1 cellular context compared by ENCODE assay signal in the genomic region with DNA sequence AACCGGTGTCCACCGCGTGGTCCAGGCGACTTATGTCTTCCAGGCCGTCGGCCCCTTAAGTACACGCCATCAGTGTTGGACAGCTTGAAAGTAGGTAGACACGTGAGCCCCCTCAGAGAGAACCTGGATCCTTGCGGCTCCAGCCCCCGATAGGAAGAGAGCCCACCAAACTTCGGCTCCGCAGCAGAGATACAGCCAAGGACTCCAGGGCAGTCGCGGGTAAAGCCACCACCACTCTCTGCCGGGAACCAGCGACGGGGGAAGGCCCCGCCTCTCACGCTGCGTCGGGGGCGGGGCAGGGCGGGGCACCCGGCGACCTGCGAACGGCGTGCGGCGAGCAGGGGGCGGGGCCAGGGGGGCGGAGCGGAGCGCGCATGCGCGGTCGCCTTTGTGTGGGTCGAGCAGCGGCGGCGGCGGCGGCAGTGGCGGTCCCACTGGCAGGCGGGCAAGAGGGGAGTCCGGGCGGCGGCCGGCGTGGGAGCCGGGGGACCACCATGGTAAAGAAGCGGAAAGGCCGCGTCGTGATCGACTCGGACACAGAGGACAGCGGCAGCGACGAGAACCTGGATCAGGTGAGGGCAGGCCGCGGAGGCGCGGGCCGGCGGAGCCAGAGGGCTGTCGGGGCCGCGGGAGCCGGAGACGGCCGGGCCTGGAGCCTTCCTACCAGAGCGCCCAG.
A peak's percentile ranks its signal among the peaks of the same experiment; 100 is the strongest.
TF ChIP-seq lines count a peak whose summit lies in the region.

RTF1 (plus strand) TSS at position 354 of the 676 bp plus-strand sequence; CDS start at position 375, 21 bp downstream.

TF ChIP-seq in HepG2, 621 proteins besides CTCF, POLR2A, EP300 and RAD21 (continued from another document and continues in another):
- TF ChIP-seq ZNF576 (CRISPR knock-in tag; IDR thresholded peaks at IDR 0.05) (no peak), SNAI1 (CRISPR knock-in tag; IDR thresholded peaks at IDR 0.05; ENCODE audit: borderline replicate concordance) (peak; percentile 68), ZNF549 (CRISPR knock-in tag; IDR thresholded peaks at IDR 0.05) (no peak), IKZF5 (CRISPR knock-in tag; IDR thresholded peaks at IDR 0.05) (peak; percentile 27; the same call in 1 of the 2 replicates), THYN1 (CRISPR knock-in tag; IDR thresholded peaks at IDR 0.05; ENCODE audit: borderline replicate concordance, low read depth) (no peak), MYNN (CRISPR knock-in tag; IDR thresholded peaks at IDR 0.05; ENCODE audit: low read depth) (no peak), NR2F2 (IDR thresholded peaks at IDR 0.05; ENCODE audit: borderline replicate concordance, low read depth) (no peak; the same call in 1 of the 2 replicates), KLF16 (CRISPR knock-in tag; IDR thresholded peaks at IDR 0.05) (peak in 1 of 2 experiments; percentile 66; a peak in 2 of 4 replicates), ZNF543 (CRISPR knock-in tag; IDR thresholded peaks at IDR 0.05) (peak; percentile 38; the same call in 1 of the 2 replicates), ZNF75D (CRISPR knock-in tag; IDR thresholded peaks at IDR 0.05; ENCODE audit: borderline replicate concordance) (no peak), HMGXB3 (CRISPR knock-in tag; IDR thresholded peaks at IDR 0.05; ENCODE audit: borderline replicate concordance) (0 out of 2 replicates have a peak, but pooled peaks have one; percentile 33), REPIN1 (CRISPR knock-in tag; IDR thresholded peaks at IDR 0.05; ENCODE audit: borderline replicate concordance, low read depth) (peak; percentile 3; the same call in 1 of the 2 replicates), ZNF337 (CRISPR knock-in tag; IDR thresholded peaks at IDR 0.05; ENCODE audit: borderline replicate concordance, low read depth) (no peak), ZNF513 (CRISPR knock-in tag; conservative IDR thresholded peaks at IDR 0.05) (no peak), FOSL2 (CRISPR knock-in tag; IDR thresholded peaks at IDR 0.05) (0 out of 2 replicates have a peak, but pooled peaks have one; percentile 18), ZNF678 (CRISPR knock-in tag; IDR thresholded peaks at IDR 0.05) (no peak), TBX2 (CRISPR knock-in tag; IDR thresholded peaks at IDR 0.05; ENCODE audit: borderline replicate concordance) (peak; percentile 74), NR0B2 (CRISPR knock-in tag; IDR thresholded peaks at IDR 0.05) (peak; percentile 75; the same call in 1 of the 2 replicates), CSRNP2 (CRISPR knock-in tag; conservative IDR thresholded peaks at IDR 0.05; ENCODE audit: low read depth) (no peak), ARNTL (CRISPR knock-in tag; IDR thresholded peaks at IDR 0.05) (peak; percentile 19; the same call in 1 of the 2 replicates), ELF1 (CRISPR knock-in tag; IDR thresholded peaks at IDR 0.05) (peak; percentile 30; the same call in 1 of the 2 replicates), FUBP1 (CRISPR knock-in tag; IDR thresholded peaks at IDR 0.05; ENCODE audit: borderline replicate concordance) (no peak), ZNF577 (CRISPR knock-in tag; IDR thresholded peaks at IDR 0.05; ENCODE audit: borderline replicate concordance, low read depth) (no peak), ZNF547 (CRISPR knock-in tag; IDR thresholded peaks at IDR 0.05) (peak; percentile 59), KMT2B (CRISPR knock-in tag; IDR thresholded peaks at IDR 0.05) (peak; percentile 64), ATRX (CRISPR knock-in tag; IDR thresholded peaks at IDR 0.05; ENCODE audit: borderline replicate concordance) (no peak), NR2C2 (CRISPR knock-in tag; IDR thresholded peaks at IDR 0.05; ENCODE audit: borderline replicate concordance) (peak; percentile 35; the same call in 1 of the 2 replicates), MEIS2 (CRISPR knock-in tag; IDR thresholded peaks at IDR 0.05) (0 out of 2 replicates have a peak, but pooled peaks have one; percentile 2), ZNF317 (CRISPR knock-in tag; IDR thresholded peaks at IDR 0.05) (peak; percentile 71; the same call in 1 of the 2 replicates), PHF5A (CRISPR knock-in tag; IDR thresholded peaks at IDR 0.05; ENCODE audit: low read depth, unreplicated experiment) (no peak), CBX2 (IDR thresholded peaks at IDR 0.05; ENCODE audit: low read depth, low read length) (no peak), CBX2 (CRISPR knock-in tag; IDR thresholded peaks at IDR 0.05; ENCODE audit: low read depth) (no peak), ZNF562 (CRISPR knock-in tag; IDR thresholded peaks at IDR 0.05; ENCODE audit: borderline replicate concordance) (0 out of 2 replicates have a peak, but pooled peaks have one; percentile 14), KDM3A (CRISPR knock-in tag; IDR thresholded peaks at IDR 0.05; ENCODE audit: low read depth) (no peak)
- TF ChIP-seq, protein P1, sequence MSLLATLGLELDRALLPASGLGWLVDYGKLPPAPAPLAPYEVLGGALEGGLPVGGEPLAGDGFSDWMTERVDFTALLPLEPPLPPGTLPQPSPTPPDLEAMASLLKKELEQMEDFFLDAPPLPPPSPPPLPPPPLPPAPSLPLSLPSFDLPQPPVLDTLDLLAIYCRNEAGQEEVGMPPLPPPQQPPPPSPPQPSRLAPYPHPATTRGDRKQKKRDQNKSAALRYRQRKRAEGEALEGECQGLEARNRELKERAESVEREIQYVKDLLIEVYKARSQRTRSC (CRISPR knock-in tag; IDR thresholded peaks at IDR 0.05; ENCODE audit: low read depth): 0 out of 2 replicates have a peak, but pooled peaks have one; percentile 22
- TF ChIP-seq, protein P2, sequence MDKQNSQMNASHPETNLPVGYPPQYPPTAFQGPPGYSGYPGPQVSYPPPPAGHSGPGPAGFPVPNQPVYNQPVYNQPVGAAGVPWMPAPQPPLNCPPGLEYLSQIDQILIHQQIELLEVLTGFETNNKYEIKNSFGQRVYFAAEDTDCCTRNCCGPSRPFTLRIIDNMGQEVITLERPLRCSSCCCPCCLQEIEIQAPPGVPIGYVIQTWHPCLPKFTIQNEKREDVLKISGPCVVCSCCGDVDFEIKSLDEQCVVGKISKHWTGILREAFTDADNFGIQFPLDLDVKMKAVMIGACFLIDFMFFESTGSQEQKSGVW (CRISPR knock-in tag; IDR thresholded peaks at IDR 0.05; ENCODE audit: borderline replicate concordance): peak; percentile 86; the same call in 1 of the 2 replicates
- TF ChIP-seq, protein P3, sequence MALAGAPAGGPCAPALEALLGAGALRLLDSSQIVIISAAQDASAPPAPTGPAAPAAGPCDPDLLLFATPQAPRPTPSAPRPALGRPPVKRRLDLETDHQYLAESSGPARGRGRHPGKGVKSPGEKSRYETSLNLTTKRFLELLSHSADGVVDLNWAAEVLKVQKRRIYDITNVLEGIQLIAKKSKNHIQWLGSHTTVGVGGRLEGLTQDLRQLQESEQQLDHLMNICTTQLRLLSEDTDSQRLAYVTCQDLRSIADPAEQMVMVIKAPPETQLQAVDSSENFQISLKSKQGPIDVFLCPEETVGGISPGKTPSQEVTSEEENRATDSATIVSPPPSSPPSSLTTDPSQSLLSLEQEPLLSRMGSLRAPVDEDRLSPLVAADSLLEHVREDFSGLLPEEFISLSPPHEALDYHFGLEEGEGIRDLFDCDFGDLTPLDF (CRISPR knock-in tag; IDR thresholded peaks at IDR 0.05): no peak
- TF ChIP-seq, protein P4, sequence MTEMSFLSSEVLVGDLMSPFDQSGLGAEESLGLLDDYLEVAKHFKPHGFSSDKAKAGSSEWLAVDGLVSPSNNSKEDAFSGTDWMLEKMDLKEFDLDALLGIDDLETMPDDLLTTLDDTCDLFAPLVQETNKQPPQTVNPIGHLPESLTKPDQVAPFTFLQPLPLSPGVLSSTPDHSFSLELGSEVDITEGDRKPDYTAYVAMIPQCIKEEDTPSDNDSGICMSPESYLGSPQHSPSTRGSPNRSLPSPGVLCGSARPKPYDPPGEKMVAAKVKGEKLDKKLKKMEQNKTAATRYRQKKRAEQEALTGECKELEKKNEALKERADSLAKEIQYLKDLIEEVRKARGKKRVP (CRISPR knock-in tag; IDR thresholded peaks at IDR 0.05): peak in 1 of 2 experiments; percentile 73; a peak in 2 of 4 replicates
- TF ChIP-seq, protein P5, sequence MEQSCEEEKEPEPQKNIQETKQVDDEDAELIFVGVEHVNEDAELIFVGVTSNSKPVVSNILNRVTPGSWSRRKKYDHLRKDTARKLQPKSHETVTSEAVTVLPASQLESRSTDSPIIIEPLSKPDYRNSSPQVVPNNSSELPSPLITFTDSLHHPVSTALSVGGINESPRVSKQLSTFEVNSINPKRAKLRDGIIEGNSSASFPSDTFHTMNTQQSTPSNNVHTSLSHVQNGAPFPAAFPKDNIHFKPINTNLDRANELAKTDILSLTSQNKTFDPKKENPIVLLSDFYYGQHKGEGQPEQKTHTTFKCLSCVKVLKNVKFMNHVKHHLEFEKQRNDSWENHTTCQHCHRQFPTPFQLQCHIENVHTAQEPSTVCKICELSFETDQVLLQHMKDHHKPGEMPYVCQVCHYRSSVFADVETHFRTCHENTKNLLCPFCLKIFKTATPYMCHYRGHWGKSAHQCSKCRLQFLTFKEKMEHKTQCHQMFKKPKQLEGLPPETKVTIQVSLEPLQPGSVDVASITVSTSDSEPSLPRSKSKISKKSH (CRISPR knock-in tag; IDR thresholded peaks at IDR 0.05; ENCODE audit: borderline replicate concordance): 0 out of 2 replicates have a peak, but pooled peaks have one; percentile 4
